Comparison of ENCODE assay signal across 21 cellular contexts in the genomic region with DNA sequence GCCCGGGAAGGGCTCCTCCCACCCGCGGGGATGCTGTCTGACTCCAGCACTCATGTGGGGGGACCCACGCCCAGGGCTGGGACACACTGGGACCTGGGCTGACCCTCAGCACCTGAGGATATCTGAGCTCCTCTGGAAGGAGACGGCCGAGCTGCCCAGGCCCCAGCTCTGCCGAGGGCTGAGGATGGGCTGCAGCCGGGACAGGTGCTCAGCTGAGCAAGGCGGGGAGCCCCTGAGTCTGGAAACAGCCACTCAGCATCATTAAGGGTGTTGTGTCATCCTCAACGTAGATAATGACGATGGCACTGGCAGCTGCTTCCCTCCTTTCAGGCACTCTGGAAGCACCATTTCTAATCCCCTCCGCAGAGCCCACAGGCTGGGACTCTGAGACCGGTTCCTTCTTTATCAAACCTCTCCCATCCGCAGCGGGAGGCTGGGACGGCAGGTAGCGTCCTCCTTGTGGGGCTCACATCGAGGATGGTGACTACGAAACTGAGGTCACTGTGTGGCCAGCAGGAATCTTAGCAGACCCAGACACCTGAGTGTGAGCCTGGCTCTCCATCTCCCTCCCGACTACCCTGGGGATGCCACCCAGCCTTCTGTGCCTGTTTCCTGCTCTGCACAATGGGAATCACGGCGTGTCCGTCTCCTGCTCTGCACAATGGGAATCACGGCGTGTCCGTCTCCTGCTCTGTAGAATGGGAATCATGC. TPM values are rescaled to one million over a fixed set of nuclear protein-coding genes. Genes with fewer than 3 reads are reported as not detected.
A peak's percentile ranks its signal among the peaks of the same experiment; 100 is the strongest.
DNase-seq lines count a peak whose midpoint lies in the region; ATAC-seq and TF ChIP-seq lines count a peak whose summit lies in the region.
"Had no signal": no experiment of that assay in that cellular context is flagged by ENCODE, and none has a peak within 500 bp of the region (broad histone marks: within the 10 kb centered on the region; RNA-seq: fewer than 3 reads in every experiment).

No MANE protein-coding gene starts in this region.

- H2AFZ ChIP-seq in trophoblast cell (ENCODE audit: insufficient read depth, low read length, poor library complexity) = no peak overlapping the region
- H2AFZ ChIP-seq: parathyroid adenoma had no signal

- peaks cover 5 to 10% of the 10 kb centered on the region in 2 donors for H3K4me1 Mint-ChIP-seq in stimulated activated naive B cell treated with anti-CD40 and anti-IgM and Interleukin-4, amounts not matched to agents 10 μg/mL and 1 μg/mL and 100 μg/mL, for 72 hours
- H3K4me1 Mint-ChIP-seq: activated CD4-positive, alpha-beta memory T cell treated with anti-CD3 and anti-CD28 coated beads, Interleukin-2, amount 10 ng/mL, durations not matched to agents 7 days and 5 days had no signal

- no peak overlapping the region for H4K8ac ChIP-seq in trophoblast cell (ENCODE audit: low read depth, low read length)

- DNase-seq in NCI-H1436 (lab: John Stamatoyannopoulos, UW) = peak; percentile 44
- DNase-seq in NCI-H1436 treated with DMSO at 0.1 percent for 48 hours (lab: John Stamatoyannopoulos, UW) = no peak
- DNase-seq in NCI-H748 (lab: John Stamatoyannopoulos, UW; ENCODE audit: unreplicated experiment) = peak; percentile 83
- DNase-seq in mesenteric fat pad (ENCODE audit: low spot score) = peak; percentile 83
- DNase-seq in hypothalamus (lab: John Stamatoyannopoulos, UW) = no peak
- DNase-seq in stimulated activated naive B cell treated with anti-CD40 and anti-IgM and Interleukin-4, amounts not matched to agents 10 μg/mL and 1 μg/mL and 100 μg/mL, for 72 hours = no peak
- DNase-seq in trophoblast cell = no peak
- DNase-seq: activated CD4-positive, alpha-beta memory T cell treated with anti-CD3 and anti-CD28 coated beads, Interleukin-2, amount 10 ng/mL, durations not matched to agents 7 days and 5 days; activated CD4-positive, CD25-positive, alpha-beta regulatory T cell; activated naive CD4-positive, alpha-beta T cell treated with Interleukin-2 at 50 U/mL for 16 hours; activated T-cell treated with anti-CD3 and anti-CD28 coated beads, Interleukin-2, amount 50 U/mL, for 24 hours; amniotic stem cell; colonic mucosa; EL; GOT3; naive thymus-derived CD4-positive, alpha-beta T cell; NCI-H1417 treated with DMSO at 0.1 percent for 48 hours; right lobe of liver; transverse colon had no signal

- H4K12ac ChIP-seq in trophoblast cell (ENCODE audit: low read depth, low read length) = no peak overlapping the region

- no peaks in the 10 kb centered on the region for H3K27me3 ChIP-seq in trophoblast cell (ENCODE audit: insufficient read depth, low read length)
- H3K27me3 ChIP-seq: colonic mucosa, right lobe of liver had no signal

- H3K36me3 ChIP-seq in HEK293 (ENCODE audit: control insufficient read depth in 2 of 2, insufficient read depth in 1 of 2, low read length in 2 of 2) = no peaks in the 10 kb centered on the region
- H3K36me3 ChIP-seq in trophoblast cell (ENCODE audit: control insufficient read depth in 1 of 2, insufficient read depth in 2 of 2, low read length in 2 of 2) = no peaks in the 10 kb centered on the region
- H3K36me3 ChIP-seq: colonic mucosa, right lobe of liver, transverse colon had no signal

- H3K4me1 ChIP-seq in HEK293 (ENCODE audit: control insufficient read depth, insufficient read depth, low read length) (no peaks in the 10 kb centered on the region), trophoblast cell (ENCODE audit: control insufficient read depth in 1 of 2, insufficient read depth in 2 of 2, low read length in 2 of 2) (no peaks in the 10 kb centered on the region)
- H3K4me1 ChIP-seq: colonic mucosa, parathyroid adenoma, right lobe of liver had no signal

- H3K4me3 Mint-ChIP-seq in stimulated activated naive B cell treated with anti-CD40 and anti-IgM and Interleukin-4, amounts not matched to agents 10 μg/mL and 1 μg/mL and 100 μg/mL, for 72 hours = no peak overlapping the region
- H3K4me3 Mint-ChIP-seq: activated CD4-positive, alpha-beta memory T cell treated with anti-CD3 and anti-CD28 coated beads, Interleukin-2, amount 10 ng/mL, durations not matched to agents 7 days and 5 days; activated T-cell treated with anti-CD3 and anti-CD28 coated beads, Interleukin-2, amount 50 U/mL, for 24 hours; naive thymus-derived CD4-positive, alpha-beta T cell had no signal

- no peak overlapping the region for H3K4ac ChIP-seq in trophoblast cell (ENCODE audit: low read depth, low read length)

- H2BK120ac ChIP-seq in trophoblast cell (ENCODE audit: insufficient read depth, low read length, poor library complexity) = no peak overlapping the region

- H3K79me2 ChIP-seq in trophoblast cell (ENCODE audit: control insufficient read depth, insufficient read depth, low read length, poor library complexity) = no peaks in the 10 kb centered on the region
- H3K79me2 ChIP-seq: parathyroid adenoma had no signal

- no peak for ATAC-seq in stimulated activated naive B cell treated with anti-CD40 and anti-IgM and Interleukin-4, amounts not matched to agents 10 μg/mL and 1 μg/mL and 100 μg/mL, for 72 hours (replicated peaks)
- ATAC-seq: naive thymus-derived CD4-positive, alpha-beta T cell; right lobe of liver had no signal

- TF ChIP-seq CTCF in HEK293 (tag by site-specific recombination; IDR thresholded peaks at IDR 0.05) = no peak

- no peak overlapping the region for H3K27ac Mint-ChIP-seq in stimulated activated naive B cell treated with anti-CD40 and anti-IgM and Interleukin-4, amounts not matched to agents 10 μg/mL and 1 μg/mL and 100 μg/mL, for 72 hours
- H3K27ac Mint-ChIP-seq: activated CD4-positive, alpha-beta memory T cell treated with anti-CD3 and anti-CD28 coated beads, Interleukin-2, amount 10 ng/mL, durations not matched to agents 7 days and 5 days; activated T-cell treated with anti-CD3 and anti-CD28 coated beads, Interleukin-2, amount 50 U/mL, for 24 hours; naive thymus-derived CD4-positive, alpha-beta T cell had no signal

- no peaks in the 10 kb centered on the region for H3K36me3 Mint-ChIP-seq in stimulated activated naive B cell treated with anti-CD40 and anti-IgM and Interleukin-4, amounts not matched to agents 10 μg/mL and 1 μg/mL and 100 μg/mL, for 72 hours
- H3K36me3 Mint-ChIP-seq: naive thymus-derived CD4-positive, alpha-beta T cell had no signal

- H3K9ac ChIP-seq in trophoblast cell (ENCODE audit: low read length) = no peak overlapping the region
- H3K9ac ChIP-seq: parathyroid adenoma had no signal

- H3K27ac ChIP-seq in HEK293 (ENCODE audit: extremely low read depth, low read depth, low read length) (no peak overlapping the region), trophoblast cell (ENCODE audit: low read depth, low read length) (no peak overlapping the region)
- H3K27ac ChIP-seq: colonic mucosa, parathyroid adenoma, right lobe of liver, transverse colon had no signal

- H2AK5ac ChIP-seq in trophoblast cell (ENCODE audit: low read length) = no peak overlapping the region

- H3K14ac ChIP-seq in trophoblast cell (ENCODE audit: low read length) = no peak overlapping the region

- no peak overlapping the region for H3K18ac ChIP-seq in trophoblast cell (ENCODE audit: low read length)

- no peak overlapping the region for H4K91ac ChIP-seq in trophoblast cell (ENCODE audit: low read depth, low read length)

- no peaks in the 10 kb centered on the region for H3K79me1 ChIP-seq in trophoblast cell (ENCODE audit: low read length)

- no CpG with 5 or more reads among the region's 26 CpGs for WGBS in trophoblast cell (ENCODE audit: extremely low coverage, insufficient coverage, insufficient read length)

- no peak overlapping the region for H2BK12ac ChIP-seq in trophoblast cell (ENCODE audit: low read length)

- CTCF ChIA-PET in HEK293 (lab: Yijun Ruan, JAX) = no interaction called here

- no peak overlapping the region for H3K4me3 ChIP-seq in HEK293 (ENCODE audit: low read depth, low read length)
- no peak overlapping the region for H3K4me3 ChIP-seq in trophoblast cell (ENCODE audit: low read depth, low read length)
- H3K4me3 ChIP-seq: colonic mucosa, right lobe of liver, transverse colon had no signal

- H3K4me2 ChIP-seq in trophoblast cell (ENCODE audit: low read length) = no peak overlapping the region

- H3K9me3 ChIP-seq in HEK293 (ENCODE audit: control insufficient read depth, insufficient read depth, low read depth, low read length) (no peaks in the 10 kb centered on the region), trophoblast cell (ENCODE audit: insufficient read depth, low read depth, low read length) (peaks cover 18% of the 10 kb centered on the region)
- H3K9me3 ChIP-seq: colonic mucosa, right lobe of liver, transverse colon had no signal

- peaks cover 27 to 41% of the 10 kb centered on the region in 2 donors for H3K27me3 Mint-ChIP-seq in stimulated activated naive B cell treated with anti-CD40 and anti-IgM and Interleukin-4, amounts not matched to agents 10 μg/mL and 1 μg/mL and 100 μg/mL, for 72 hours
- H3K27me3 Mint-ChIP-seq: activated CD4-positive, alpha-beta memory T cell treated with anti-CD3 and anti-CD28 coated beads, Interleukin-2, amount 10 ng/mL, durations not matched to agents 7 days and 5 days; activated T-cell treated with anti-CD3 and anti-CD28 coated beads, Interleukin-2, amount 50 U/mL, for 24 hours had no signal

- no peak overlapping the region for H3K23ac ChIP-seq in trophoblast cell (ENCODE audit: low read length)

- H3K9me3 Mint-ChIP-seq in stimulated activated naive B cell treated with anti-CD40 and anti-IgM and Interleukin-4, amounts not matched to agents 10 μg/mL and 1 μg/mL and 100 μg/mL, for 72 hours = peaks cover 5 to 7% of the 10 kb centered on the region in 2 donors
- H3K9me3 Mint-ChIP-seq: activated T-cell treated with anti-CD3 and anti-CD28 coated beads, Interleukin-2, amount 50 U/mL, for 24 hours had no signal

- H2BK5ac ChIP-seq in trophoblast cell (ENCODE audit: low read depth, low read length, poor library complexity) = no peak overlapping the region

- POLR2A ChIA-PET in HEK293 (lab: Yijun Ruan, JAX) = no interaction called here

TF ChIP-seq in HEK293, 187 proteins besides CTCF, POLR2A, EP300 and RAD21 (continues in another document):
- TF ChIP-seq ZNF792 (tag by site-specific recombination; IDR thresholded peaks at IDR 0.05) = no peak
- peak; percentile 65; the same call in 1 of the 2 replicates for TF ChIP-seq SCRT2 (tag by site-specific recombination; IDR thresholded peaks at IDR 0.05)
- no peak for TF ChIP-seq ZNF202 (tag by site-specific recombination; IDR thresholded peaks at IDR 0.05; ENCODE audit: borderline replicate concordance)
- TF ChIP-seq ZNF76 (tag by site-specific recombination; IDR thresholded peaks at IDR 0.05; ENCODE audit: borderline replicate concordance, low read depth) = no peak
- no peak for TF ChIP-seq ZSCAN23 (tag by site-specific recombination; IDR thresholded peaks at IDR 0.05)
- peak; percentile 81 for TF ChIP-seq KLF1 (tag by site-specific recombination; IDR thresholded peaks at IDR 0.05)
- TF ChIP-seq ZNF600 (tag by site-specific recombination; IDR thresholded peaks at IDR 0.05) = peak; percentile 49; the same call in 1 of the 2 replicates

RNA-seq across cellular contexts. Expression of a gene that starts 26.7 kb away (rescaled TPM):
- total RNA-seq in mesenteric fat pad = 36.1 TPM
- polyA plus RNA-seq in trophoblast cell (2013) = 38.0 and 38.5 TPM in 2 replicates

Comparison
In these comparisons a context has a peak if more than half of its experiments do, and no peak if none do; other contexts are left out.
1. DNase-seq: peak in NCI-H1436 (single experiment), NCI-H748 (single experiment) and mesenteric fat pad (single experiment); none in NCI-H1436 treated with DMSO at 0.1 percent for 48 hours (single experiment), hypothalamus (0 of 51), stimulated activated naive B cell treated with anti-CD40 and anti-IgM and Interleukin-4, amounts not matched to agents 10 μg/mL and 1 μg/mL and 100 μg/mL, for 72 hours (single experiment) and trophoblast cell (0 of 2).